ENCODE assay signal across 19 cellular contexts in genomic region chr2:8626572-8626971, GRCh38. TPM values are rescaled to one million over a fixed set of nuclear protein-coding genes. Genes with fewer than 3 reads are reported as not detected.
DNase-seq lines count a peak whose midpoint lies in the region; ATAC-seq, FAIRE-seq and TF ChIP-seq lines count a peak whose summit lies in the region.
"Had no signal": no experiment of that assay in that cellular context is flagged by ENCODE, and none has a peak within 500 bp of the region (broad histone marks: within the 10 kb centered on the region; RNA-seq: fewer than 3 reads in every experiment).

No MANE protein-coding gene starts in this region.

- H2AFZ ChIP-seq in H1 (ENCODE audit: low read length) (no peak overlapping the region), PC-9 (no peak overlapping the region)

- no peak overlapping the region for H2BK5ac ChIP-seq in H1 (ENCODE audit: low read depth, low read length)

- no peak overlapping the region for H2BK15ac ChIP-seq in H1 (ENCODE audit: low read length)

- no peaks in the 10 kb centered on the region for H3K79me1 ChIP-seq in H1 (ENCODE audit: low read depth, low read length)

- intact Hi-C loops in spleen (cut with DNase I; ENCODE audit: low total_unique reads) (no loop called here), PC-9 (cut with micrococcal nuclease; ENCODE audit: unreplicated experiment) (no loop called here)

- no peak for ATAC-seq in HG02623 (IDR thresholded peaks at IDR 0.05; ENCODE audit: unreplicated experiment)
- ATAC-seq: Right ventricle myocardium inferior, T-cell had no signal

- TF ChIP-seq POLR2A in H1 (IDR thresholded peaks at IDR 0.05; ENCODE audit: control extremely low read depth in 1 of 2, low read depth in 2 of 2, low read length in 2 of 2) (no peak), spleen (IDR thresholded peaks at IDR 0.05) (no peak)

- H3K4me2 ChIP-seq in H1 (ENCODE audit: insufficient read depth in 1 of 2, low read depth in 2 of 2, low read length in 2 of 2), result no peak overlapping the region
- H3K4me2 ChIP-seq in PC-9, result no peak overlapping the region

- POLR2A ChIA-PET in HEK293 (lab: Yijun Ruan, JAX), result no interaction called here
- POLR2A ChIA-PET in H1 (lab: Charles Lee; ENCODE audit: partially characterized antibody), result interaction anchor here (0.7 kb wide), 1 partner anchor 54 kb away, joined by 3 read pairs; no protein-coding TSS in a partner anchor
- POLR2A ChIA-PET in PC-9 (lab: Charles Lee; ENCODE audit: unreplicated experiment), result no interaction called here

- H3K14ac ChIP-seq in H1 (ENCODE audit: insufficient read length), result no peak overlapping the region

- H3K56ac ChIP-seq in H1 (replicated peaks; ENCODE audit: insufficient read length, low read depth, low read length), result no peak overlapping the region

- H3K36me3 ChIP-seq in HEK293 (ENCODE audit: control insufficient read depth in 2 of 2, insufficient read depth in 1 of 2, low read length in 2 of 2) (no peaks in the 10 kb centered on the region), H1 (ENCODE audit: control insufficient read depth in 2 of 4, insufficient read depth in 4 of 4, low read length in 3 of 4) (no peaks in the 10 kb centered on the region), mucosa of rectum (ENCODE audit: control insufficient read depth in 2 of 2, insufficient read depth in 2 of 2, low read length in 2 of 2) (no peaks in the 10 kb centered on the region), spleen (no peaks in the 10 kb centered on the region), PC-9 (ENCODE audit: low read depth) (no peaks in the 10 kb centered on the region)
- H3K36me3 ChIP-seq: vagina had no signal

- H4K8ac ChIP-seq in H1 (ENCODE audit: extremely low read depth, insufficient read depth, low read length), result 0 out of 2 replicates have a peak overlapping the region, but pooled peaks have one; percentile 17

- H2BK120ac ChIP-seq in H1 (replicated peaks; ENCODE audit: low read depth, low read length), result peak overlapping the region; percentile 63

- H4K5ac ChIP-seq in H1 (ENCODE audit: insufficient read length, low read depth, low read length), result no peak overlapping the region

- H3K79me2 ChIP-seq in H1 (ENCODE audit: control insufficient read depth in 1 of 2, insufficient read depth in 2 of 2, low read length in 2 of 2), result no peaks in the 10 kb centered on the region
- H3K79me2 ChIP-seq in PC-9 (ENCODE audit: low read depth), result no peaks in the 10 kb centered on the region

- no peaks in the 10 kb centered on the region for H3K9me2 ChIP-seq in PC-9 (ENCODE audit: insufficient read depth)

- CTCF ChIA-PET in HEK293 (lab: Yijun Ruan, JAX), result no interaction called here
- CTCF ChIA-PET in H1 (lab: Charles Lee; ENCODE audit: partially characterized antibody), result interaction anchor here (0.8 to 1.7 kb wide), 3 partner anchors 8 to 15 kb away, joined by 3 to 7 read pairs (median 4); no protein-coding TSS in a partner anchor
- CTCF ChIA-PET in PC-9 (lab: Charles Lee), result no interaction called here

- TF ChIP-seq RAD21 in H1 (IDR thresholded peaks at IDR 0.05 in 1 of 2, conservative IDR thresholded peaks at IDR 0.05 in 1 of 2; ENCODE audit: low read depth in 2 of 2, low read length in 2 of 2), result no peak

- H2BK12ac ChIP-seq in H1 (ENCODE audit: low read depth, low read length), result peak overlapping the region; percentile 80; the same call in 1 of the 2 replicates

- peak overlapping the region; percentile 99 for H3K4ac ChIP-seq in H1 (replicated peaks; ENCODE audit: insufficient read length, low read depth, low read length)

- TF ChIP-seq CTCF in C4-2B (conservative IDR thresholded peaks at IDR 0.05) (no peak), HEK293 (tag by site-specific recombination; IDR thresholded peaks at IDR 0.05) (no peak), H1 (IDR thresholded peaks at IDR 0.05; ENCODE audit: control extremely low read depth in 1 of 3, insufficient read depth in 1 of 3, low read depth in 1 of 3, low read length in 3 of 3) (no peak), spleen (IDR thresholded peaks at IDR 0.05 in 8 of 11, conservative IDR thresholded peaks at IDR 0.05 in 3 of 11) (no peak), PC-9 (conservative IDR thresholded peaks at IDR 0.05) (no peak)

- H3K18ac ChIP-seq in H1 (ENCODE audit: extremely low read depth, low read length), result no peak overlapping the region

- H3K4me1 ChIP-seq in HEK293 (ENCODE audit: control insufficient read depth, insufficient read depth, low read length) (no peaks in the 10 kb centered on the region), H1 (replicated peaks in 1 of 4; ENCODE audit: control insufficient read depth in 3 of 4, insufficient read depth in 4 of 4, low read length in 3 of 4) (peaks cover 0 to 4% (median 3%) of the 10 kb centered on the region in 4 experiments; a peak in 3 of 7 replicates), mucosa of rectum (ENCODE audit: control insufficient read depth in 2 of 2, insufficient read depth in 2 of 2, low read length in 2 of 2) (peaks cover 37 to 49% of the 10 kb centered on the region in 2 donors), spleen (peaks cover 0 to 18% (median 4%) of the 10 kb centered on the region in 6 donors), PC-9 (replicated peaks; ENCODE audit: insufficient read depth) (no peaks in the 10 kb centered on the region)
- H3K4me1 ChIP-seq: vagina had no signal

- H3K27ac ChIP-seq in C4-2B (peak overlapping the region; percentile 22; the same call in 1 of the 2 replicates), HEK293 (ENCODE audit: extremely low read depth, low read depth, low read length) (no peak overlapping the region), H1 (ENCODE audit: low read depth, low read length) (no peak overlapping the region), mucosa of rectum (ENCODE audit: low read depth in 2 of 2, low read length in 2 of 2) (peak overlapping the region; percentile 93 to 94), spleen (no peak overlapping the region), PC-9 (no peak overlapping the region)
- H3K27ac ChIP-seq: HL-60 had no signal

- 0 out of 2 replicates have a peak overlapping the region, but pooled peaks have one; percentile 32 for H2BK20ac ChIP-seq in H1 (ENCODE audit: low read length)

- FAIRE-seq in H1 (lab: Jason Lieb, UNC), result no peak

- TF ChIP-seq EP300 in H1 (IDR thresholded peaks at IDR 0.05; ENCODE audit: borderline replicate concordance in 1 of 2, low read depth in 2 of 2, low read length in 2 of 2), result no peak

- H4K20me1 ChIP-seq in H1 (replicated peaks in 1 of 2; ENCODE audit: control insufficient read depth in 1 of 2, insufficient read depth in 2 of 2, low read length in 2 of 2) (peaks cover 0 to 3% of the 10 kb centered on the region in 2 experiments), PC-9 (ENCODE audit: insufficient read depth) (no peaks in the 10 kb centered on the region)

- H3K9me3 ChIP-seq in HEK293 (ENCODE audit: control insufficient read depth, insufficient read depth, low read depth, low read length) (no peaks in the 10 kb centered on the region), H1 (ENCODE audit: insufficient read depth in 2 of 2, low read depth in 1 of 2, low read length in 1 of 2) (no peaks in the 10 kb centered on the region), mucosa of rectum (ENCODE audit: control insufficient read depth in 2 of 2, low read length in 2 of 2) (no peaks in the 10 kb centered on the region), spleen (no peaks in the 10 kb centered on the region), PC-9 (ENCODE audit: insufficient read depth, low read depth) (no peaks in the 10 kb centered on the region)
- H3K9me3 ChIP-seq: vagina had no signal

- H2AK5ac ChIP-seq in H1 (ENCODE audit: low read depth, low read length), result peak overlapping the region; percentile 93; the same call in 1 of the 2 replicates

- 95% methylated on average over 8 of the region's 8 CpGs; no CpG with 5 or more reads in 1 of the 2 experiments for WGBS in H1 (ENCODE audit: extremely low coverage in 1 of 2, insufficient coverage in 1 of 2, insufficient read length in 1 of 2, insufficient replicate concordance in 2 of 2, low coverage in 1 of 2, low lambda C conversion rate in 2 of 2, missing lambda C conversion rate in 1 of 2), 2 experiments
- 90 to 95% (median 93%) methylated on average over 8 of the region's 8 CpGs for WGBS in spleen, 5 donors

- 0 out of 7 replicates have a peak overlapping the region, but pooled peaks of 1 of the 4 experiments have one; percentile 19 for H3K9ac ChIP-seq in H1 (replicated peaks in 1 of 4; ENCODE audit: extremely low read depth in 1 of 4, low read depth in 3 of 4, low read length in 3 of 4)
- peak overlapping the region in 1 of 2 donors; percentile 79 for H3K9ac ChIP-seq in mucosa of rectum (ENCODE audit: low read depth in 1 of 2, low read length in 2 of 2)

- H3K23me2 ChIP-seq in H1 (ENCODE audit: low read depth, low read length), result peaks cover 3% of the 10 kb centered on the region; the same call in 1 of the 2 replicates

- no TSS peak for BruUV-seq in PC-9 (replicated peaks; lab: Mats Ljungman, UMichigan)

- H3K27me3 ChIP-seq in H1 (replicated peaks in 1 of 4; ENCODE audit: control insufficient read depth in 3 of 4, extremely low read depth in 1 of 4, insufficient read depth in 3 of 4, low read length in 3 of 4), result no peaks in the 10 kb centered on the region; a peak in 1 of 7 replicates
- H3K27me3 ChIP-seq in mucosa of rectum (ENCODE audit: control insufficient read depth in 2 of 2, insufficient read depth in 2 of 2, low read length in 2 of 2), result no peaks in the 10 kb centered on the region
- no peaks in the 10 kb centered on the region for H3K27me3 ChIP-seq in spleen (replicated peaks in 1 of 7)
- H3K27me3 ChIP-seq in PC-9 (ENCODE audit: insufficient read depth, low read depth), result peaks cover 92% of the 10 kb centered on the region
- H3K27me3 ChIP-seq: vagina had no signal

- H3K4me3 ChIP-seq in HEK293 (ENCODE audit: low read depth, low read length) (no peak overlapping the region), H1 (ENCODE audit: extremely low read depth in 1 of 4, insufficient read depth in 2 of 4, low read depth in 3 of 4, low read length in 4 of 4) (no peak overlapping the region), mucosa of rectum (ENCODE audit: low read length in 2 of 2) (no peak overlapping the region), spleen (no peak overlapping the region), PC-9 (no peak overlapping the region)
- H3K4me3 ChIP-seq: vagina had no signal

- H4K91ac ChIP-seq in H1 (replicated peaks; ENCODE audit: insufficient read length, low read length), result no peak overlapping the region

- DNase-seq in H1 (ENCODE audit: low read depth in 1 of 2, low spot score in 2 of 2) (no peak), spleen (no peak), PC-9 (no peak), cerebellum (ENCODE audit: low spot score) (no peak)
- DNase-seq: activated B cell treated with CpG ODN at 0.5 μM for 24 hours; activated effector memory CD4-positive, alpha-beta T cell treated with Interleukin-2 at 50 U/mL for 16 hours; EL; endodermal cell; H9; mammary epithelial cell; NCI-H446 had no signal

- no peak overlapping the region for H3K23ac ChIP-seq in H1 (ENCODE audit: insufficient read length)

- no peaks in the 10 kb centered on the region for H3F3A ChIP-seq in PC-9 (ENCODE audit: insufficient read depth, low read depth)

RNA-seq across cellular contexts. Expression of gene ID2, which starts 55.3 kb away (rescaled TPM):
- 36.7 and 37.1 TPM in 2 replicates for total RNA-seq in H1 (2021; fragmentation: NEBNext Ultra II Directional; extraction: Animal tissue kit (Norgen Biotek cat#: 25700))
- 163 and 214 TPM in 2 replicates for polyA plus RNA-seq in H1 (2011; rRNA removed)
- 163 TPM for polyA plus RNA-seq in H1 (2011; cell fraction: cytosol; rRNA removed)
- polyA plus RNA-seq in H1 (2011; cell fraction: nucleus; rRNA removed), result 221 TPM
- 58.1 to 89.9 TPM (median 65.4 TPM) in 4 replicates for polyA plus RNA-seq in H1 (2012, experiment 1 of 2)
- polyA plus RNA-seq in H1 (2012, experiment 2 of 2), result 43.9 TPM
- polyA plus RNA-seq in H1 (2013, experiment 1 of 2), result 21.4 TPM
- 22.4 TPM for polyA plus RNA-seq in H1 (2013, experiment 2 of 2)
- 89.2 and 91.6 TPM in 2 replicates for polyA minus RNA-seq in H1 (2011; rRNA and poly(A)+ RNA removed)
- polyA minus RNA-seq in H1 (2011; cell fraction: cytosol; rRNA and poly(A)+ RNA removed), result 52.3 TPM
- polyA minus RNA-seq in H1 (2011; cell fraction: nucleus; rRNA and poly(A)+ RNA removed), result 89.9 TPM
- total RNA-seq in spleen, result 100 to 1,000 TPM in 4 of 7 donors, 10 to 100 TPM in 3; 80.4 to 343 (median 109) TPM
- polyA plus RNA-seq in spleen, result 10 to 100 TPM; 42.8 to 73.9 (median 59.7) TPM
- total RNA-seq in PC-9 (2021), result 0.61 and 0.95 TPM in 2 replicates
- total RNA-seq in cerebellum, result 371 TPM

Comparison
In these comparisons a context has a peak if more than half of its experiments do, and no peak if none do; other contexts are left out.
1. H3K27ac ChIP-seq: peak in C4-2B (single experiment) and mucosa of rectum (2 of 2); none in HEK293 (single experiment), H1 (single experiment), spleen (0 of 8) and PC-9 (single experiment).
2. RNA of gene ID2, which starts 55.3 kb away (total RNA-seq): 371 TPM in cerebellum (single experiment), 80.4 to 343 TPM in spleen and 36.7 to 37.1 TPM in H1; 0.61 to 0.95 TPM in PC-9; every median in the first group is over 10 times any median in the second.